12 cellular contexts compared by ENCODE assay signal in the genomic region with DNA sequence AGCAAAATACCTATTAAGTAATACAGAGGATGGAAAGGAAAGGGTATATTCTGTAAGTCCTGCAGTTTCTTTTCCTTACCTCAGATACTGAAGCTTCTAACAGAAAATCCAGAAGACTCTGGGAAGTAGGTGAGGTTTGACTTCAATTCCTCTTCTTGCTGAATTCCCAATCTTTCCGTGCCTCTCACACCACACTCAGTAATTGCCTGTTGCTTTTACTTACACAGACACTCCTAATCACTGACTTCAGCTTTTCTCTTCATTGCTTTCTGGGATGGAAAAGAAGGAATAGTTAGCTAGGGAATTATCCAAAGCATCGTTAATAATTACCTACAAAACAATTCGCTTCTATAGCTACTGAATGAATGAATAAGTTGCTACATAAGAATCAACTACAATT.
A peak's percentile ranks its signal among the peaks of the same experiment; 100 is the strongest.
DNase-seq lines count a peak whose midpoint lies in the region; ATAC-seq and TF ChIP-seq lines count a peak whose summit lies in the region.
"Had no signal": no experiment of that assay in that cellular context is flagged by ENCODE, and none has a peak within 500 bp of the region (broad histone marks: within the 10 kb centered on the region; RNA-seq: fewer than 3 reads in every experiment).

No MANE protein-coding gene starts in this region.

- ATAC-seq in activated CD4-positive, alpha-beta T cell treated with anti-CD3 and anti-CD28 coated beads for 36 hours = no peak
- ATAC-seq: CD8-positive, alpha-beta T cell had no signal

- H3K36me3 ChIP-seq in Caco-2 (ENCODE audit: control insufficient read depth, insufficient read depth, low read length) (no peaks in the 10 kb centered on the region), rectal smooth muscle tissue (ENCODE audit: control insufficient read depth, insufficient read depth, low read length) (no peaks in the 10 kb centered on the region)
- H3K36me3 ChIP-seq: SJSA1 had no signal

- peaks cover 2% of the 10 kb centered on the region for H3K27me3 Mint-ChIP-seq in Caco-2 (ENCODE audit: insufficient read depth, unreplicated experiment)
- H3K27me3 Mint-ChIP-seq in activated CD4-positive, alpha-beta T cell treated with anti-CD3 and anti-CD28 coated beads for 36 hours = peaks cover 36% of the 10 kb centered on the region

- BruUV-seq in Caco-2 (replicated peaks; lab: Mats Ljungman, UMichigan) = no TSS peak

- no peaks in the 10 kb centered on the region for H3K9me3 Mint-ChIP-seq in Caco-2 (ENCODE audit: unreplicated experiment)
- no peaks in the 10 kb centered on the region for H3K9me3 Mint-ChIP-seq in activated CD4-positive, alpha-beta T cell treated with anti-CD3 and anti-CD28 coated beads for 36 hours (ENCODE audit: low read depth)
- H3K9me3 Mint-ChIP-seq: activated naive CD4-positive, alpha-beta T cell treated with anti-CD3 and anti-CD28 coated beads, Interleukin-2, amount 10 ng/mL, durations not matched to agents 7 days and 5 days; CD8-positive, alpha-beta T cell had no signal

- no peak overlapping the region for H3K9ac ChIP-seq in rectal smooth muscle tissue (ENCODE audit: low read length)

- H3K27ac ChIP-seq in rectal smooth muscle tissue (ENCODE audit: low read depth, low read length) = peak overlapping the region; percentile 63
- H3K27ac ChIP-seq: SJSA1, skin epidermis had no signal

- intact Hi-C loops in Caco-2 (cut with micrococcal nuclease; ENCODE audit: unreplicated experiment) (loop anchor here (1.0 to 5.0 kb wide), 5 partner anchors 83 to 613 kb away; no protein-coding TSS in a partner anchor), head of caudate nucleus (cut with DNase I) (no loop called here)
- intact Hi-C loops in activated CD4-positive, alpha-beta T cell treated with anti-CD3 and anti-CD28 coated beads for 36 hours (cut with DNase I, micrococcal nuclease) = loop anchor here (1.0 kb wide), 1 partner anchor 614 kb away; no protein-coding TSS in a partner anchor

- no peak for DNase-seq in Caco-2
- DNase-seq in RPMI7951 (ENCODE audit: low read depth) = peak; percentile 2
- no peak for DNase-seq in fibroblast of the aortic adventitia (ENCODE audit: low read depth)
- no peak for DNase-seq in activated CD4-positive, alpha-beta T cell treated with anti-CD3 and anti-CD28 coated beads for 36 hours
- DNase-seq in head of caudate nucleus = no peak
- no peak for DNase-seq in COLO829 (ENCODE audit: low spot score)
- no peak for DNase-seq in GM19240 (ENCODE audit: insufficient read length, low spot score)
- DNase-seq: CD8-positive, alpha-beta T cell had no signal

- H3K36me3 Mint-ChIP-seq in Caco-2 (ENCODE audit: insufficient read depth, unreplicated experiment) = no peaks in the 10 kb centered on the region
- no peaks in the 10 kb centered on the region for H3K36me3 Mint-ChIP-seq in activated CD4-positive, alpha-beta T cell treated with anti-CD3 and anti-CD28 coated beads for 36 hours (ENCODE audit: low read depth)
- H3K36me3 Mint-ChIP-seq: activated naive CD4-positive, alpha-beta T cell treated with anti-CD3 and anti-CD28 coated beads, Interleukin-2, amount 10 ng/mL, durations not matched to agents 7 days and 5 days; CD8-positive, alpha-beta T cell had no signal

- CTCF ChIA-PET in Caco-2 (lab: Charles Lee) = no interaction called here
- CTCF ChIA-PET in activated CD4-positive, alpha-beta T cell treated with anti-CD3 and anti-CD28 coated beads for 36 hours (lab: Charles Lee) = interaction anchor here (1.1 to 1.8 kb wide), 3 partner anchors 9 to 614 kb away, joined by 3 to 10 read pairs (median 8); no protein-coding TSS in a partner anchor

- peak overlapping the region; percentile 83 for H3K4me3 Mint-ChIP-seq in Caco-2 (ENCODE audit: unreplicated experiment)
- no peak overlapping the region for H3K4me3 Mint-ChIP-seq in activated CD4-positive, alpha-beta T cell treated with anti-CD3 and anti-CD28 coated beads for 36 hours
- H3K4me3 Mint-ChIP-seq: activated naive CD4-positive, alpha-beta T cell treated with anti-CD3 and anti-CD28 coated beads, Interleukin-2, amount 10 ng/mL, durations not matched to agents 7 days and 5 days; CD8-positive, alpha-beta T cell had no signal

- no peak overlapping the region for H3K27ac Mint-ChIP-seq in Caco-2 (ENCODE audit: unreplicated experiment)
- H3K27ac Mint-ChIP-seq in activated CD4-positive, alpha-beta T cell treated with anti-CD3 and anti-CD28 coated beads for 36 hours = no peak overlapping the region
- H3K27ac Mint-ChIP-seq: activated naive CD4-positive, alpha-beta T cell treated with anti-CD3 and anti-CD28 coated beads, Interleukin-2, amount 10 ng/mL, durations not matched to agents 7 days and 5 days; CD8-positive, alpha-beta T cell had no signal

- H3K9me3 ChIP-seq in Caco-2 = no peaks in the 10 kb centered on the region
- H3K9me3 ChIP-seq: SJSA1 had no signal

- H3K4me1 Mint-ChIP-seq in Caco-2 (ENCODE audit: low read depth, unreplicated experiment) = no peaks in the 10 kb centered on the region
- H3K4me1 Mint-ChIP-seq in activated CD4-positive, alpha-beta T cell treated with anti-CD3 and anti-CD28 coated beads for 36 hours = peaks cover 2% of the 10 kb centered on the region

- H3K27me3 ChIP-seq in Caco-2 (replicated peaks; ENCODE audit: control insufficient read depth, insufficient read depth, low read length) = no peaks in the 10 kb centered on the region
- H3K27me3 ChIP-seq in rectal smooth muscle tissue (ENCODE audit: control insufficient read depth, insufficient read depth, low read length) = no peaks in the 10 kb centered on the region

- H3K4me3 ChIP-seq in Caco-2 (ENCODE audit: low read depth, low read length) = peak overlapping the region; percentile 12
- H3K4me3 ChIP-seq in fibroblast of the aortic adventitia (ENCODE audit: low read depth, low read length) = peak overlapping the region; percentile 65
- peak overlapping the region; percentile 53 for H3K4me3 ChIP-seq in rectal smooth muscle tissue (ENCODE audit: low read length)

- POLR2A ChIA-PET in Caco-2 (lab: Charles Lee) = no interaction called here
- POLR2A ChIA-PET in activated CD4-positive, alpha-beta T cell treated with anti-CD3 and anti-CD28 coated beads for 36 hours (lab: Charles Lee) = no interaction called here

- TF ChIP-seq CTCF in Caco-2 (IDR thresholded peaks at IDR 0.05; ENCODE audit: insufficient read depth in 1 of 2, low read depth in 1 of 2, low read length in 1 of 2, severe bottlenecking in 1 of 2, unreplicated experiment in 1 of 2) (no peak), fibroblast of the aortic adventitia (IDR thresholded peaks at IDR 0.05; ENCODE audit: insufficient read depth, low read length) (no peak)

- H3K4me1 ChIP-seq in Caco-2 (0 out of 2 replicates have a peak, but pooled peaks cover 5% of the 10 kb centered on the region), rectal smooth muscle tissue (ENCODE audit: control insufficient read depth, insufficient read depth, low read length) (peaks cover 12% of the 10 kb centered on the region)
- H3K4me1 ChIP-seq: SJSA1 had no signal

Comparison
In these comparisons a context has a peak if more than half of its experiments do, and no peak if none do; other contexts are left out.
1. H3K4me3 ChIP-seq: peak in every context shown above with its lines; median percentile 65 in fibroblast of the aortic adventitia; 53 in rectal smooth muscle tissue; 12 in Caco-2.